Comparison of ENCODE assay signal across 21 cellular contexts in genomic region chr2:19804861-19805260, GRCh38.
DNase-seq lines count a peak whose midpoint lies in the region; ATAC-seq, FAIRE-seq and TF ChIP-seq lines count a peak whose summit lies in the region.
"Had no signal": no experiment of that assay in that cellular context is flagged by ENCODE, and none has a peak within 500 bp of the region (broad histone marks: within the 10 kb centered on the region; RNA-seq: fewer than 3 reads in every experiment).

No MANE protein-coding gene starts in this region.

- no peak for TF ChIP-seq POLR2A in IMR-90 (IDR thresholded peaks at IDR 0.05; ENCODE audit: low read depth, low read length)

- in situ Hi-C loops in IMR-90 (cut with MboI; ENCODE audit: low sequenced_read_pairs), result no loop called here

- no peak overlapping the region for H4K5ac ChIP-seq in IMR-90 (ENCODE audit: low read depth, low read length)

- H3K18ac ChIP-seq in IMR-90 (ENCODE audit: low read depth, low read length), result no peak overlapping the region
- H3K18ac ChIP-seq in mesenchymal stem cell (ENCODE audit: low read depth in 1 of 2, low read length in 2 of 2), result no peak overlapping the region

- no peaks in the 10 kb centered on the region for H3K36me3 Mint-ChIP-seq in type B pancreatic cell
- H3K36me3 Mint-ChIP-seq: CD4-positive, CD25-positive, alpha-beta regulatory T cell; CD8-positive, alpha-beta memory T cell; IgD-negative memory B cell had no signal

- POLR2A ChIA-PET in IMR-90 (lab: Charles Lee; ENCODE audit: unreplicated experiment), result no interaction called here

- peaks cover 18% of the 10 kb centered on the region for H3K9me1 ChIP-seq in IMR-90 (ENCODE audit: insufficient read depth, low read length)

- H3K36me3 ChIP-seq in IMR-90 (ENCODE audit: control insufficient read depth, insufficient read depth, low read length), result no peaks in the 10 kb centered on the region
- no peaks in the 10 kb centered on the region for H3K36me3 ChIP-seq in bronchial epithelial cell (ENCODE audit: control insufficient read depth, insufficient read depth, low read length)
- H3K36me3 ChIP-seq in mesenchymal stem cell (ENCODE audit: control insufficient read depth in 1 of 2, insufficient read depth in 2 of 2, low read depth in 1 of 2, low read length in 2 of 2), result no peaks in the 10 kb centered on the region
- H3K36me3 ChIP-seq: BE2C, HAP-1 had no signal

- no peak overlapping the region for H3K4me3 Mint-ChIP-seq in type B pancreatic cell
- H3K4me3 Mint-ChIP-seq: CD4-positive, CD25-positive, alpha-beta regulatory T cell; CD8-positive, alpha-beta memory T cell; IgD-negative memory B cell had no signal

- H4K8ac ChIP-seq in IMR-90 (ENCODE audit: low read depth in 2 of 2, low read length in 2 of 2) (no peak overlapping the region), mesenchymal stem cell (ENCODE audit: low read length) (no peak overlapping the region)

- no peak overlapping the region for H3K14ac ChIP-seq in IMR-90 (replicated peaks; ENCODE audit: low read depth, low read length)
- H3K14ac ChIP-seq in mesenchymal stem cell (ENCODE audit: low read length in 2 of 2), result no peak overlapping the region

- no peak for TF ChIP-seq RAD21 in IMR-90 (IDR thresholded peaks at IDR 0.05; ENCODE audit: low read length)

- H2BK20ac ChIP-seq in IMR-90 (ENCODE audit: low read depth, low read length), result peak overlapping the region; percentile 50; the same call in 1 of the 2 replicates

- no peak overlapping the region for H2AFZ ChIP-seq in IMR-90 (replicated peaks; ENCODE audit: low read length, poor library complexity)
- no peak overlapping the region for H2AFZ ChIP-seq in mesenchymal stem cell (ENCODE audit: low read depth, low read length)

- no peak overlapping the region for H3K27ac ChIP-seq in IMR-90 (ENCODE audit: insufficient read depth, low read length)
- no peak overlapping the region for H3K27ac ChIP-seq in mesenchymal stem cell (ENCODE audit: low read length, poor library complexity, severe bottlenecking)

- H3K4me2 ChIP-seq in IMR-90 (ENCODE audit: low read depth, low read length) (no peak overlapping the region), mesenchymal stem cell (ENCODE audit: low read length, poor library complexity, severe bottlenecking) (no peak overlapping the region)

- H3K79me1 ChIP-seq in IMR-90 (ENCODE audit: low read depth in 1 of 2, low read length in 2 of 2) (no peaks in the 10 kb centered on the region), mesenchymal stem cell (replicated peaks; ENCODE audit: low read length, poor library complexity, severe bottlenecking) (no peaks in the 10 kb centered on the region)

- intact Hi-C loops in IMR-90 (cut with micrococcal nuclease), result no loop called here

- DNase-seq in IMR-90, result no peak
- no peak for DNase-seq in bronchial epithelial cell (ENCODE audit: low read depth)
- no peak for DNase-seq in mesenchymal stem cell
- DNase-seq in type B pancreatic cell (ENCODE audit: extremely low spot score, unreplicated experiment), result peak; percentile 22
- no peak for DNase-seq in COLO668 (lab: John Stamatoyannopoulos, UW; ENCODE audit: unreplicated experiment)
- DNase-seq in DMS153 treated with DMSO at 0.1 percent for 48 hours (lab: John Stamatoyannopoulos, UW; ENCODE audit: unreplicated experiment), result no peak
- no peak for DNase-seq in DMS79 treated with DMSO at 0.1 percent for 48 hours (lab: John Stamatoyannopoulos, UW)
- DNase-seq: ACHN; BE2C; C1 segment of cervical spinal cord; Caco-2; CD4-positive, CD25-positive, alpha-beta regulatory T cell; CD8-positive, alpha-beta memory T cell; DMS79; GF-D8; KBM-7 had no signal

- H3K27me3 ChIP-seq in IMR-90 (ENCODE audit: control insufficient read depth, insufficient read depth, low read length) (peaks cover 1% of the 10 kb centered on the region; the same call in 1 of the 2 replicates), bronchial epithelial cell (ENCODE audit: control insufficient read depth, insufficient read depth, low read length) (peaks cover 2% of the 10 kb centered on the region), mesenchymal stem cell (ENCODE audit: control insufficient read depth in 1 of 2, insufficient read depth in 1 of 2, low read length in 2 of 2) (peaks cover 0 to 22% of the 10 kb centered on the region in 2 experiments)
- H3K27me3 ChIP-seq: BE2C had no signal

- TF ChIP-seq CTCF in IMR-90 (conservative IDR thresholded peaks at IDR 0.05; ENCODE audit: low read depth, low read length) (no peak), bronchial epithelial cell (IDR thresholded peaks at IDR 0.05; ENCODE audit: insufficient read depth, low read length, severe bottlenecking) (no peak), type B pancreatic cell (conservative IDR thresholded peaks at IDR 0.05) (no peak)

- no peak overlapping the region for H3K56ac ChIP-seq in IMR-90 (ENCODE audit: extremely low read depth, insufficient read depth, low read length)

- no peak for ATAC-seq in IMR-90 (ENCODE audit: low read depth)

- FAIRE-seq in bronchial epithelial cell (lab: Jason Lieb, UNC), result peak; percentile 84
- FAIRE-seq: D721Med, H1, HTR-8/SVneo had no signal

- dilution Hi-C loops in IMR-90 (cut with HindIII; ENCODE audit: low sequenced_read_pairs, unreplicated experiment), result no loop called here

- no peak overlapping the region for H2BK15ac ChIP-seq in IMR-90 (ENCODE audit: low read depth, low read length)
- no peak overlapping the region for H2BK15ac ChIP-seq in mesenchymal stem cell (ENCODE audit: low read depth, poor library complexity, severe bottlenecking)

- H2BK120ac ChIP-seq in IMR-90 (ENCODE audit: low read depth, low read length), result no peak overlapping the region
- no peak overlapping the region for H2BK120ac ChIP-seq in mesenchymal stem cell (ENCODE audit: low read depth, low read length)

- H2BK12ac ChIP-seq in mesenchymal stem cell (ENCODE audit: low read length in 2 of 2), result peak overlapping the region in 1 of 2 experiments; percentile 44

- H3K9me3 ChIP-seq in IMR-90 (ENCODE audit: control insufficient read depth, insufficient read depth, low read length) (no peaks in the 10 kb centered on the region), mesenchymal stem cell (ENCODE audit: control insufficient read depth, low read length) (no peaks in the 10 kb centered on the region)
- H3K9me3 ChIP-seq: BE2C, Caco-2, HAP-1 had no signal

- WGBS in IMR-90 (ENCODE audit: extremely low coverage in 2 of 2, insufficient read length in 1 of 2), 2 experiments, result no CpG with 5 or more reads among the region's 2 CpGs
- 91% methylated on average over 2 of the region's 2 CpGs for WGBS in mesenchymal stem cell

- BruUV-seq in IMR-90 (replicated peaks; lab: Mats Ljungman, UMichigan), result no TSS peak

- no peak overlapping the region for H2AK9ac ChIP-seq in IMR-90 (replicated peaks; ENCODE audit: low read depth, low read length, poor library complexity)

- H3K4me3 ChIP-seq in IMR-90 (ENCODE audit: insufficient read depth, low read depth, low read length) (no peak overlapping the region), bronchial epithelial cell (ENCODE audit: low read depth, low read length) (no peak overlapping the region), mesenchymal stem cell (ENCODE audit: insufficient read depth in 1 of 2, low read depth in 1 of 2, low read length in 2 of 2) (no peak overlapping the region)
- H3K4me3 ChIP-seq: HAP-1 had no signal

- H2AK5ac ChIP-seq in IMR-90 (ENCODE audit: low read depth, low read length) (no peak overlapping the region; the same call in 1 of the 2 replicates), mesenchymal stem cell (ENCODE audit: low read length, severe bottlenecking) (peak overlapping the region; percentile 94)

- no peaks in the 10 kb centered on the region for H3K9me3 Mint-ChIP-seq in type B pancreatic cell
- H3K9me3 Mint-ChIP-seq: CD8-positive, alpha-beta memory T cell; IgD-negative memory B cell had no signal

- no peak overlapping the region for H3K27ac Mint-ChIP-seq in type B pancreatic cell
- H3K27ac Mint-ChIP-seq: CD4-positive, CD25-positive, alpha-beta regulatory T cell; CD8-positive, alpha-beta memory T cell; IgD-negative memory B cell had no signal

- peaks cover 11% of the 10 kb centered on the region for H3K27me3 Mint-ChIP-seq in type B pancreatic cell
- H3K27me3 Mint-ChIP-seq: IgD-negative memory B cell had no signal

- H3K4ac ChIP-seq in IMR-90 (ENCODE audit: low read depth, low read length) (no peak overlapping the region), mesenchymal stem cell (ENCODE audit: low read depth in 1 of 2, low read length in 2 of 2) (peak overlapping the region; percentile 5 to 28)

- H3K23ac ChIP-seq in IMR-90 (ENCODE audit: low read depth, low read length) (no peak overlapping the region), mesenchymal stem cell (ENCODE audit: low read length in 2 of 2) (no peak overlapping the region)

- no peaks in the 10 kb centered on the region; the same call in 1 of the 2 replicates for H4K20me1 ChIP-seq in IMR-90 (ENCODE audit: insufficient read depth, low read length)

- no peak overlapping the region for H2BK5ac ChIP-seq in IMR-90 (ENCODE audit: low read depth, low read length, poor library complexity, severe bottlenecking)
- no peak overlapping the region for H2BK5ac ChIP-seq in mesenchymal stem cell (ENCODE audit: low read depth, low read length, poor library complexity, severe bottlenecking)

- peaks cover 11% of the 10 kb centered on the region for H3K4me1 Mint-ChIP-seq in type B pancreatic cell (ENCODE audit: unreplicated experiment)
- H3K4me1 Mint-ChIP-seq: CD4-positive, CD25-positive, alpha-beta regulatory T cell; CD8-positive, alpha-beta memory T cell had no signal

- H3K9ac ChIP-seq in IMR-90 (ENCODE audit: low read depth, low read length) (no peak overlapping the region), mesenchymal stem cell (ENCODE audit: low read length) (no peak overlapping the region)

- H4K91ac ChIP-seq in IMR-90 (ENCODE audit: insufficient read depth, low read depth, low read length), result no peak overlapping the region
- H4K91ac ChIP-seq in mesenchymal stem cell (ENCODE audit: low read length), result no peak overlapping the region

- CTCF ChIA-PET in IMR-90 (lab: Yijun Ruan, JAX), result no interaction called here

- H3K4me1 ChIP-seq in IMR-90 (ENCODE audit: control insufficient read depth, insufficient read depth, low read length), result peaks cover 18% of the 10 kb centered on the region
- H3K4me1 ChIP-seq in mesenchymal stem cell (ENCODE audit: control insufficient read depth, insufficient read depth, low read depth, low read length), result peaks cover 31% of the 10 kb centered on the region
- H3K4me1 ChIP-seq: BE2C, Caco-2, HAP-1 had no signal

TF ChIP-seq in IMR-90, 13 proteins besides CTCF, POLR2A, EP300 and RAD21:
- no peak for TF ChIP-seq ELK1 (IDR thresholded peaks at IDR 0.05; ENCODE audit: borderline replicate concordance, low read depth, low read length)
- TF ChIP-seq RCOR1 (IDR thresholded peaks at IDR 0.05; ENCODE audit: insufficient replicate concordance, low read length), result no peak
